Comparison of ENCODE assay signal across 11 cellular contexts in genomic region chr18:13893418-13893760, GRCh38. TPM values are rescaled to one million over a fixed set of nuclear protein-coding genes. Genes with fewer than 3 reads are reported as not detected.
DNase-seq lines count a peak whose midpoint lies in the region; ATAC-seq and TF ChIP-seq lines count a peak whose summit lies in the region.
"Had no signal": no experiment of that assay in that cellular context is flagged by ENCODE, and none has a peak within 500 bp of the region (broad histone marks: within the 10 kb centered on the region; RNA-seq: fewer than 3 reads in every experiment).

No MANE protein-coding gene starts in this region.

- H3K9ac ChIP-seq in MM.1S (ENCODE audit: low read length), result no peak overlapping the region

- H3K4me1 ChIP-seq in DOHH2 (ENCODE audit: control insufficient read depth, low read length) (peaks cover 17% of the 10 kb centered on the region), MM.1S (ENCODE audit: low read length) (no peaks in the 10 kb centered on the region), BE2C (no peaks in the 10 kb centered on the region)

- no peaks in the 10 kb centered on the region for H3K9me3 Mint-ChIP-seq in stimulated activated naive CD8-positive, alpha-beta T cell treated with anti-CD3 and anti-CD28 coated beads, Interleukin-15, amount 100 ng/mL, for 72 hours
- H3K9me3 Mint-ChIP-seq: activated naive CD4-positive, alpha-beta T cell treated with anti-CD3 and anti-CD28 coated beads, Interleukin-2, amount 50 U/mL, for 24 hours had no signal

- H3K27ac Mint-ChIP-seq in stimulated activated naive CD8-positive, alpha-beta T cell treated with anti-CD3 and anti-CD28 coated beads, Interleukin-15, amount 100 ng/mL, for 72 hours, result no peak overlapping the region
- H3K27ac Mint-ChIP-seq: activated naive CD4-positive, alpha-beta T cell treated with anti-CD3 and anti-CD28 coated beads, Interleukin-2, amount 50 U/mL, for 24 hours had no signal

- H2AFZ ChIP-seq in MM.1S (ENCODE audit: low read length), result no peak overlapping the region

- peak; percentile 61 for DNase-seq in GM19240 (ENCODE audit: insufficient read length, low spot score)
- DNase-seq in MM.1S, result peak; percentile 10
- DNase-seq in BE2C, result no peak
- DNase-seq in stimulated activated naive CD8-positive, alpha-beta T cell treated with anti-CD3 and anti-CD28 coated beads, Interleukin-15, amount 100 ng/mL, for 72 hours, result no peak
- DNase-seq in DMS79 (lab: John Stamatoyannopoulos, UW), result no peak
- no peak for DNase-seq in stimulated activated naive CD4-positive, alpha-beta T cell (lab: John Stamatoyannopoulos, UW)
- DNase-seq: kidney, NCI-H1436 treated with DMSO at 0.1 percent for 48 hours had no signal

- H3K36me3 ChIP-seq in DOHH2 (ENCODE audit: control insufficient read depth, low read length) (no peaks in the 10 kb centered on the region), MM.1S (replicated peaks; ENCODE audit: insufficient read depth, low read length) (no peaks in the 10 kb centered on the region), BE2C (no peaks in the 10 kb centered on the region)

- H3K9me2 ChIP-seq in DOHH2 (replicated peaks; ENCODE audit: control insufficient read depth, low read length) (no peaks in the 10 kb centered on the region), MM.1S (replicated peaks; ENCODE audit: insufficient read depth, low read length) (no peaks in the 10 kb centered on the region)

- H3K4me1 Mint-ChIP-seq in stimulated activated naive CD8-positive, alpha-beta T cell treated with anti-CD3 and anti-CD28 coated beads, Interleukin-15, amount 100 ng/mL, for 72 hours, result no peaks in the 10 kb centered on the region
- H3K4me1 Mint-ChIP-seq: activated naive CD4-positive, alpha-beta T cell treated with anti-CD3 and anti-CD28 coated beads, Interleukin-2, amount 50 U/mL, for 24 hours had no signal

- H3K79me2 ChIP-seq in DOHH2 (ENCODE audit: control insufficient read depth, low read length) (no peaks in the 10 kb centered on the region), MM.1S (ENCODE audit: low read length) (no peaks in the 10 kb centered on the region)

- no peaks in the 10 kb centered on the region for H3F3A ChIP-seq in DOHH2 (ENCODE audit: control insufficient read depth, insufficient read depth)
- H3F3A ChIP-seq in MM.1S (ENCODE audit: insufficient read depth, low read length), result no peaks in the 10 kb centered on the region

- H3K27ac ChIP-seq in DOHH2 (ENCODE audit: low read depth, low read length), result peak overlapping the region; percentile 9; the same call in 1 of the 2 replicates
- H3K27ac ChIP-seq in MM.1S (ENCODE audit: low read length), result no peak overlapping the region

- ATAC-seq in HG02870 (IDR thresholded peaks at IDR 0.05; ENCODE audit: unreplicated experiment), result peak; percentile 97
- no peak for ATAC-seq in stimulated activated naive CD8-positive, alpha-beta T cell treated with anti-CD3 and anti-CD28 coated beads, Interleukin-15, amount 100 ng/mL, for 72 hours

- H3K27me3 ChIP-seq in DOHH2 (ENCODE audit: control insufficient read depth, low read length) (no peaks in the 10 kb centered on the region), MM.1S (replicated peaks; ENCODE audit: insufficient read depth, low read length) (no peaks in the 10 kb centered on the region), BE2C (no peaks in the 10 kb centered on the region)

- H4K20me1 ChIP-seq in DOHH2 (ENCODE audit: control insufficient read depth, insufficient read depth, low read depth, low read length) (no peaks in the 10 kb centered on the region), MM.1S (ENCODE audit: insufficient read depth, low read length) (no peaks in the 10 kb centered on the region)

- H3K4me3 ChIP-seq in DOHH2 (ENCODE audit: low read length) (peak overlapping the region; percentile 27; the same call in 1 of the 2 replicates), MM.1S (ENCODE audit: low read length) (no peak overlapping the region), BE2C (ENCODE audit: low read depth, low read length) (no peak overlapping the region)

- H3K4me2 ChIP-seq in DOHH2 (ENCODE audit: low read length) (peak overlapping the region; percentile 46), MM.1S (ENCODE audit: low read depth, low read length) (no peak overlapping the region)

- H3K9me3 ChIP-seq in DOHH2 (ENCODE audit: control insufficient read depth, insufficient read depth, low read length) (no peaks in the 10 kb centered on the region), MM.1S (replicated peaks; ENCODE audit: insufficient read depth, low read length) (no peaks in the 10 kb centered on the region), BE2C (no peaks in the 10 kb centered on the region)

- peaks cover 42% of the 10 kb centered on the region for H3K27me3 Mint-ChIP-seq in stimulated activated naive CD8-positive, alpha-beta T cell treated with anti-CD3 and anti-CD28 coated beads, Interleukin-15, amount 100 ng/mL, for 72 hours

- TF ChIP-seq CTCF in DOHH2 (IDR thresholded peaks at IDR 0.05; ENCODE audit: low read depth, low read length, poor library complexity, severe bottlenecking) (no peak), MM.1S (IDR thresholded peaks at IDR 0.05; ENCODE audit: low read length) (no peak), BE2C (IDR thresholded peaks at IDR 0.05; ENCODE audit: low read depth, low read length) (no peak)

- no peak overlapping the region for H3K4me3 Mint-ChIP-seq in stimulated activated naive CD8-positive, alpha-beta T cell treated with anti-CD3 and anti-CD28 coated beads, Interleukin-15, amount 100 ng/mL, for 72 hours
- H3K4me3 Mint-ChIP-seq: activated naive CD4-positive, alpha-beta T cell treated with anti-CD3 and anti-CD28 coated beads, Interleukin-2, amount 50 U/mL, for 24 hours had no signal

RNA-seq across cellular contexts. Expression of gene MC2R, which starts 21.9 kb away (rescaled TPM):
- not detected for polyA plus RNA-seq in BE2C (2012; ENCODE audit: insufficient read depth, insufficient read length, low read depth)

Comparison
In these comparisons a context has a peak if more than half of its experiments do, and no peak if none do; other contexts are left out.
1. DNase-seq: peak in GM19240 (single experiment) and MM.1S (single experiment); none in BE2C (single experiment), stimulated activated naive CD8-positive, alpha-beta T cell treated with anti-CD3 and anti-CD28 coated beads, Interleukin-15, amount 100 ng/mL, for 72 hours (0 of 2), DMS79 (single experiment) and stimulated activated naive CD4-positive, alpha-beta T cell (0 of 6).